20 cellular contexts compared by ENCODE assay signal in genomic region chr2:54366487-54367280, GRCh38.
DNase-seq lines count a peak whose midpoint lies in the region; ATAC-seq, FAIRE-seq and TF ChIP-seq lines count a peak whose summit lies in the region.
"Had no signal": no experiment of that assay in that cellular context is flagged by ENCODE, and none has a peak within 500 bp of the region (broad histone marks: within the 10 kb centered on the region; RNA-seq: fewer than 3 reads in every experiment).

No MANE protein-coding gene starts in this region.

- dilution Hi-C loops in IMR-90 (cut with HindIII; ENCODE audit: low sequenced_read_pairs, unreplicated experiment): no loop called here

- no peak overlapping the region for H2AK5ac ChIP-seq in IMR-90 (ENCODE audit: low read depth, low read length)

- H3K4me2 ChIP-seq in IMR-90 (ENCODE audit: low read depth, low read length) (no peak overlapping the region), astrocyte (ENCODE audit: low read length) (no peak overlapping the region)
- H3K4me2 ChIP-seq: BLaER1 treated with 17β-estradiol and CSF1 and Interleukin-3, amounts not matched to agents 10 nM and 100 nM had no signal

- no peaks in the 10 kb centered on the region for H3K79me1 ChIP-seq in IMR-90 (ENCODE audit: low read depth in 1 of 2, low read length in 2 of 2)

- H3K9me1 ChIP-seq in IMR-90 (ENCODE audit: insufficient read depth, low read length): no peaks in the 10 kb centered on the region

- no peak overlapping the region for H4K8ac ChIP-seq in IMR-90 (ENCODE audit: low read depth in 2 of 2, low read length in 2 of 2)

- no peak overlapping the region for H2BK20ac ChIP-seq in IMR-90 (ENCODE audit: low read depth, low read length)

- no peak overlapping the region for H2BK120ac ChIP-seq in IMR-90 (ENCODE audit: low read depth, low read length)

- TF ChIP-seq POLR2A in IMR-90 (IDR thresholded peaks at IDR 0.05; ENCODE audit: low read depth, low read length): no peak

- H3K4me3 Mint-ChIP-seq in astrocyte (ENCODE audit: unreplicated experiment): no peak overlapping the region
- H3K4me3 Mint-ChIP-seq: CD8-positive, alpha-beta memory T cell had no signal

- H3K4me3 ChIP-seq in IMR-90 (ENCODE audit: insufficient read depth, low read depth, low read length) (no peak overlapping the region), astrocyte (ENCODE audit: insufficient read depth, low read depth, low read length) (no peak overlapping the region)
- H3K4me3 ChIP-seq: BLaER1 treated with 17β-estradiol and CSF1 and Interleukin-3, amounts not matched to agents 10 nM and 100 nM; GM12878 had no signal

- H2AFZ ChIP-seq in IMR-90 (replicated peaks; ENCODE audit: low read length, poor library complexity): no peak overlapping the region
- H2AFZ ChIP-seq in astrocyte (ENCODE audit: low read depth, low read length): no peak overlapping the region

- no peak overlapping the region for H2AK9ac ChIP-seq in IMR-90 (replicated peaks; ENCODE audit: low read depth, low read length, poor library complexity)

- H3K14ac ChIP-seq in IMR-90 (replicated peaks; ENCODE audit: low read depth, low read length): no peak overlapping the region

- no peaks in the 10 kb centered on the region for H4K20me1 ChIP-seq in IMR-90 (ENCODE audit: insufficient read depth, low read length)
- H4K20me1 ChIP-seq in astrocyte (ENCODE audit: insufficient read depth, low read length): no peaks in the 10 kb centered on the region
- H4K20me1 ChIP-seq: BLaER1 treated with 17β-estradiol and CSF1 and Interleukin-3, amounts not matched to agents 10 nM and 100 nM had no signal

- intact Hi-C loops in IMR-90 (cut with micrococcal nuclease): no loop called here

- DNase-seq in EL: peak; percentile 8
- peak; percentile 12 for DNase-seq in IMR-90
- DNase-seq in astrocyte (ENCODE audit: low read depth): peak; percentile 22
- peak in 1 of 2 donors; percentile 38 for DNase-seq in foreskin keratinocyte
- no peak for DNase-seq in NCI-H146 treated with DMSO at 0.1 percent for 48 hours (lab: John Stamatoyannopoulos, UW; ENCODE audit: unreplicated experiment)
- no peak for DNase-seq in islet precursor cell
- no peak for DNase-seq in stimulated activated CD4-positive, alpha-beta T cell treated with anti-CD3 and anti-CD28 coated beads, Interleukin-4, amount 100 ng/mL, for 1 hour
- DNase-seq in NCI-H1930 (lab: John Stamatoyannopoulos, UW): no peak
- DNase-seq: CD8-positive, alpha-beta memory T cell; DMS79; MV-4-11; NCI-H1417 treated with DMSO at 0.1 percent for 48 hours; NCI-H2081 treated with DMSO at 0.1 percent for 48 hours; NCI-H510A; NCI-H82 had no signal

- no peak overlapping the region for H2BK15ac ChIP-seq in IMR-90 (ENCODE audit: low read depth, low read length)

- in situ Hi-C loops in IMR-90 (cut with MboI; ENCODE audit: low sequenced_read_pairs): no loop called here

- no peak overlapping the region for H3K27ac Mint-ChIP-seq in astrocyte (ENCODE audit: unreplicated experiment)
- H3K27ac Mint-ChIP-seq: CD8-positive, alpha-beta memory T cell had no signal

- H4K5ac ChIP-seq in IMR-90 (ENCODE audit: low read depth, low read length): no peak overlapping the region

- WGBS in IMR-90 (ENCODE audit: extremely low coverage in 2 of 2, insufficient read length in 1 of 2), 2 experiments: no CpG with 5 or more reads among the region's 3 CpGs

- no peak overlapping the region for H3K23ac ChIP-seq in IMR-90 (ENCODE audit: low read depth, low read length)

- H3K36me3 ChIP-seq in IMR-90 (ENCODE audit: control insufficient read depth, insufficient read depth, low read length) (no peaks in the 10 kb centered on the region), astrocyte (ENCODE audit: insufficient read depth, low read length) (no peaks in the 10 kb centered on the region)
- H3K36me3 ChIP-seq: BLaER1 treated with 17β-estradiol and CSF1 and Interleukin-3, amounts not matched to agents 10 nM and 100 nM had no signal

- H4K91ac ChIP-seq in IMR-90 (ENCODE audit: insufficient read depth, low read depth, low read length): no peak overlapping the region

- H3K18ac ChIP-seq in IMR-90 (ENCODE audit: low read depth, low read length): no peak overlapping the region

- POLR2A ChIA-PET in IMR-90 (lab: Charles Lee; ENCODE audit: unreplicated experiment): no interaction called here

- BruUV-seq in IMR-90 (replicated peaks; lab: Mats Ljungman, UMichigan): no TSS peak

- H3K4me1 Mint-ChIP-seq in astrocyte (ENCODE audit: low read depth, unreplicated experiment): peaks cover 4% of the 10 kb centered on the region
- H3K4me1 Mint-ChIP-seq: CD8-positive, alpha-beta memory T cell had no signal

- no peak overlapping the region for H3K27ac ChIP-seq in IMR-90 (ENCODE audit: insufficient read depth, low read length)
- H3K27ac ChIP-seq in astrocyte (ENCODE audit: low read depth, low read length): no peak overlapping the region
- no peak overlapping the region for H3K27ac ChIP-seq in foreskin keratinocyte
- H3K27ac ChIP-seq: BLaER1 treated with 17β-estradiol and CSF1 and Interleukin-3, amounts not matched to agents 10 nM and 100 nM had no signal

- H2BK5ac ChIP-seq in IMR-90 (ENCODE audit: low read depth, low read length, poor library complexity, severe bottlenecking): no peak overlapping the region

- H3K79me2 ChIP-seq in astrocyte (ENCODE audit: insufficient read depth, low read length): no peaks in the 10 kb centered on the region

- no peak overlapping the region for H3K4ac ChIP-seq in IMR-90 (ENCODE audit: low read depth, low read length)

- TF ChIP-seq RAD21 in IMR-90 (IDR thresholded peaks at IDR 0.05; ENCODE audit: low read length): no peak

- no peak for ATAC-seq in IMR-90 (ENCODE audit: low read depth)
- ATAC-seq in foreskin keratinocyte: peak; percentile 49
- ATAC-seq: GM12878 had no signal

- H3K36me3 Mint-ChIP-seq in astrocyte (ENCODE audit: low read depth, unreplicated experiment): peaks cover 2% of the 10 kb centered on the region

- peaks cover 3% of the 10 kb centered on the region; the same call in 1 of the 2 replicates for H3K4me1 ChIP-seq in IMR-90 (ENCODE audit: control insufficient read depth, insufficient read depth, low read length)
- H3K4me1 ChIP-seq in astrocyte (ENCODE audit: insufficient read depth, low read length): no peaks in the 10 kb centered on the region
- peaks cover 4% of the 10 kb centered on the region for H3K4me1 ChIP-seq in foreskin keratinocyte

- H3K27me3 ChIP-seq in IMR-90 (ENCODE audit: control insufficient read depth, insufficient read depth, low read length) (peaks cover 5% of the 10 kb centered on the region), astrocyte (ENCODE audit: insufficient read depth, low read length) (no peaks in the 10 kb centered on the region), foreskin keratinocyte (no peaks in the 10 kb centered on the region)
- H3K27me3 ChIP-seq: BLaER1 treated with 17β-estradiol and CSF1 and Interleukin-3, amounts not matched to agents 10 nM and 100 nM had no signal

- H3K9ac ChIP-seq in IMR-90 (ENCODE audit: low read depth, low read length): no peak overlapping the region
- no peak overlapping the region for H3K9ac ChIP-seq in astrocyte (ENCODE audit: low read length)
- H3K9ac ChIP-seq: BLaER1 treated with 17β-estradiol and CSF1 and Interleukin-3, amounts not matched to agents 10 nM and 100 nM had no signal

- CTCF ChIA-PET in IMR-90 (lab: Yijun Ruan, JAX): no interaction called here

- peaks cover 8% of the 10 kb centered on the region for H3K9me3 Mint-ChIP-seq in astrocyte (ENCODE audit: unreplicated experiment)

- no peak overlapping the region for H3K56ac ChIP-seq in IMR-90 (ENCODE audit: extremely low read depth, insufficient read depth, low read length)

- FAIRE-seq in astrocyte (lab: Jason Lieb, UNC): no peak
- FAIRE-seq: A204.1, D721Med, G401.6, GM12878 had no signal

- peaks cover under 1% of the 10 kb centered on the region for H3K27me3 Mint-ChIP-seq in astrocyte (ENCODE audit: low read depth, unreplicated experiment)

- TF ChIP-seq CTCF in IMR-90 (conservative IDR thresholded peaks at IDR 0.05; ENCODE audit: low read depth, low read length) (no peak), astrocyte (IDR thresholded peaks at IDR 0.05; ENCODE audit: insufficient read depth, low read depth, low read length) (no peak), foreskin keratinocyte (conservative IDR thresholded peaks at IDR 0.05) (no peak)

- H3K9me3 ChIP-seq in IMR-90 (ENCODE audit: control insufficient read depth, insufficient read depth, low read length): peaks cover 8% of the 10 kb centered on the region
- H3K9me3 ChIP-seq in astrocyte (ENCODE audit: insufficient read depth, low read depth, low read length): peaks cover 10% of the 10 kb centered on the region

TF ChIP-seq in IMR-90, 13 proteins besides CTCF, POLR2A, EP300 and RAD21:
- TF ChIP-seq SMC3 (IDR thresholded peaks at IDR 0.05; ENCODE audit: low read depth, low read length) (no peak), MAZ (IDR thresholded peaks at IDR 0.05; ENCODE audit: borderline replicate concordance, low read depth, low read length) (no peak), RFX5 (IDR thresholded peaks at IDR 0.05; ENCODE audit: low read depth, low read length) (no peak), RCOR1 (IDR thresholded peaks at IDR 0.05; ENCODE audit: insufficient replicate concordance, low read length) (no peak), CHD1 (IDR thresholded peaks at IDR 0.05; ENCODE audit: low read depth, low read length) (no peak)
TF ChIP-seq in IMR-90: peak in this region for 0.

Comparison
In these comparisons a context has a peak if more than half of its experiments do, and no peak if none do; other contexts are left out.
1. DNase-seq: peak in EL (single experiment), IMR-90 (single experiment) and astrocyte (single experiment); none in NCI-H146 treated with DMSO at 0.1 percent for 48 hours (single experiment), islet precursor cell (single experiment), stimulated activated CD4-positive, alpha-beta T cell treated with anti-CD3 and anti-CD28 coated beads, Interleukin-4, amount 100 ng/mL, for 1 hour (single experiment) and NCI-H1930 (0 of 2).